24 cellular contexts compared by ENCODE assay signal in the genomic region with DNA sequence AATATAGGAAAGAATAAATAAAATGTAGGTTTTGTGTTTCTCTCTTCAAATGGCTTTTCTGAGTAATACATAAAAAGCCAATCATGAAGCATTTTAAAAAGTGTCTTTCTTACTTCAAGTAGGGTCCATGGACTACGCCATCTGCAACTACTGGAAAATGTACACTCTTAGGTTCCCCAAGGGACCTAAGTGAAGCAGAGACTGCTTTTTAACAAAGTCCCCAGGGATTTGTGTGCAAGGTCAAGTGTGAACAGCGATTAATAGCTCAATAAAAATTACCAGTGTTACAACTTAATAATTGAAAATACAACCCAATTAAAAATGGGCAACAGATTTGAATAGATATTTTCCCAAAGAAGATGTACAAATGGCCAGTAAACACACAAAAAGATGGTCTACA.
"Had no signal": no experiment of that assay in that cellular context is flagged by ENCODE, and none has a peak within 500 bp of the region (broad histone marks: within the 10 kb centered on the region; RNA-seq: fewer than 3 reads in every experiment).

No MANE protein-coding gene starts in this region.

- DNase-seq: activated CD4-positive, alpha-beta T cell treated with anti-CD3 and anti-CD28 coated beads for 48 hours; activated CD4-positive, alpha-beta T cell treated with anti-CD3 and anti-CD28 coated beads, Interleukin-2, amount 50 U/mL, for 4 hours; activated CD4-positive, CD25-positive, alpha-beta regulatory T cell treated with anti-CD3 and anti-CD28 coated beads, Interleukin-2, amount 50 U/mL, for 72 hours; activated CD8-positive, alpha-beta memory T cell treated with anti-CD3 and anti-CD28 coated beads, Interleukin-2, amount 50 U/mL, for 48 hours; activated CD8-positive, alpha-beta T cell treated with anti-CD3 and anti-CD28 coated beads, Interleukin-2, amount 10 ng/mL, durations not matched to agents 7 days and 5 days; activated effector memory CD4-positive, alpha-beta T cell treated with Interleukin-2 at 50 U/mL for 16 hours; activated naive CD4-positive, alpha-beta T cell; activated naive CD8-positive, alpha-beta T cell treated with anti-CD3 and anti-CD28 coated beads, Interleukin-2, amount 50 U/mL, for 24 hours; activated T-cell treated with anti-CD3 and anti-CD28 coated beads, Interleukin-2, amount 50 U/mL, for 1 hour; amniotic stem cell; body of pancreas; central memory CD4-positive, alpha-beta T cell; MM.1S; NCI-H1436 treated with DMSO at 0.1 percent for 48 hours; NCI-H187; NCI-H2171 treated with DMSO at 0.1 percent for 48 hours; SHP77 treated with DMSO at 0.1 percent for 48 hours; T-helper 17 cell; T-helper 9 cell had no signal

- H3K4me1 Mint-ChIP-seq: activated naive CD4-positive, alpha-beta T cell treated with anti-CD3 and anti-CD28 coated beads, Interleukin-2, amount 50 U/mL, for 24 hours; T-helper 17 cell had no signal

- H3K36me3 Mint-ChIP-seq: activated naive CD4-positive, alpha-beta T cell treated with anti-CD3 and anti-CD28 coated beads, Interleukin-2, amount 50 U/mL, for 24 hours; WTC11 had no signal

- H3K27ac ChIP-seq: body of pancreas had no signal

- FAIRE-seq: bronchial epithelial cell had no signal

- H3K9me3 ChIP-seq: ascending aorta, body of pancreas had no signal

- H3K4me3 ChIP-seq: body of pancreas had no signal

- ATAC-seq: activated CD8-positive, alpha-beta T cell treated with anti-CD3 and anti-CD28 coated beads, Interleukin-2, amount 10 ng/mL, durations not matched to agents 7 days and 5 days; activated naive CD8-positive, alpha-beta T cell treated with anti-CD3 and anti-CD28 coated beads, Interleukin-2, amount 50 U/mL, for 24 hours; body of pancreas; PC-3; T-helper 17 cell; WTC11 had no signal

- H3K27me3 ChIP-seq: ascending aorta, body of pancreas had no signal

- H3K27ac Mint-ChIP-seq: activated CD8-positive, alpha-beta T cell treated with anti-CD3 and anti-CD28 coated beads, Interleukin-2, amount 10 ng/mL, durations not matched to agents 7 days and 5 days; activated naive CD4-positive, alpha-beta T cell treated with anti-CD3 and anti-CD28 coated beads, Interleukin-2, amount 50 U/mL, for 24 hours; activated naive CD8-positive, alpha-beta T cell treated with anti-CD3 and anti-CD28 coated beads, Interleukin-2, amount 50 U/mL, for 24 hours; T-helper 17 cell; WTC11 had no signal

- H3K36me3 ChIP-seq: ascending aorta had no signal

- H3K4me3 Mint-ChIP-seq: activated CD8-positive, alpha-beta T cell treated with anti-CD3 and anti-CD28 coated beads, Interleukin-2, amount 10 ng/mL, durations not matched to agents 7 days and 5 days; activated naive CD4-positive, alpha-beta T cell treated with anti-CD3 and anti-CD28 coated beads, Interleukin-2, amount 50 U/mL, for 24 hours; activated naive CD8-positive, alpha-beta T cell treated with anti-CD3 and anti-CD28 coated beads, Interleukin-2, amount 50 U/mL, for 24 hours; T-helper 17 cell; WTC11 had no signal

- H3K9me3 Mint-ChIP-seq: activated naive CD4-positive, alpha-beta T cell treated with anti-CD3 and anti-CD28 coated beads, Interleukin-2, amount 50 U/mL, for 24 hours; activated naive CD8-positive, alpha-beta T cell treated with anti-CD3 and anti-CD28 coated beads, Interleukin-2, amount 50 U/mL, for 24 hours; WTC11 had no signal

- H3K27me3 Mint-ChIP-seq: activated naive CD8-positive, alpha-beta T cell treated with anti-CD3 and anti-CD28 coated beads, Interleukin-2, amount 50 U/mL, for 24 hours; T-helper 17 cell had no signal

- H3K4me1 ChIP-seq: ascending aorta, body of pancreas had no signal
